In genomic region chr6:154408906-154409500, GRCh38 we compare ENCODE assay signal across 10 cellular contexts. TPM values are rescaled to one million over a fixed set of nuclear protein-coding genes. Genes with fewer than 3 reads are reported as not detected.
DNase-seq lines count a peak whose midpoint lies in the region; ATAC-seq, FAIRE-seq and TF ChIP-seq lines count a peak whose summit lies in the region.
"Had no signal": no experiment of that assay in that cellular context is flagged by ENCODE, and none has a peak within 500 bp of the region (broad histone marks: within the 10 kb centered on the region; RNA-seq: fewer than 3 reads in every experiment).

No MANE protein-coding gene starts in this region.

- H3K4me2 ChIP-seq in GM12878 (ENCODE audit: control insufficient read depth, insufficient read depth): no peak overlapping the region

- peak; percentile 53; the same call in 2 of the 3 replicates for ATAC-seq in GM12878

- peak; percentile 25; the same call in 1 of the 2 replicates for TF ChIP-seq RAD21 in GM12878 (IDR thresholded peaks at IDR 0.05; ENCODE audit: insufficient read depth, low read depth, low read length)

- H3K27me3 ChIP-seq in HL-60 (ENCODE audit: insufficient read depth, poor library complexity, severe bottlenecking) (no peaks in the 10 kb centered on the region), GM12878 (replicated peaks in 1 of 2; ENCODE audit: control insufficient read depth in 2 of 2, insufficient read depth in 2 of 2, low read length in 1 of 2) (no peaks in the 10 kb centered on the region; a peak in 1 of 4 replicates)

- TF ChIP-seq CTCF in HL-60 (IDR thresholded peaks at IDR 0.05; ENCODE audit: insufficient read depth, low read length): peak; percentile 45
- peak in 2 of 3 experiments; percentile 9 to 21; a peak in 2 of 6 replicates for TF ChIP-seq CTCF in GM12878 (IDR thresholded peaks at IDR 0.05 in 2 of 3, conservative IDR thresholded peaks at IDR 0.05 in 1 of 3; ENCODE audit: control insufficient read depth in 2 of 3, extremely low read depth in 1 of 3, insufficient read depth in 1 of 3, low read depth in 3 of 3, low read length in 3 of 3)

- H3K9me3 ChIP-seq in GM12878 (replicated peaks; ENCODE audit: control insufficient read depth, insufficient read depth, low read length): no peaks in the 10 kb centered on the region

- TF ChIP-seq EP300 in GM12878 (IDR thresholded peaks at IDR 0.05; ENCODE audit: borderline replicate concordance in 1 of 2, control insufficient read depth in 1 of 2, low read depth in 2 of 2, low read length in 2 of 2): no peak

- peak; percentile 44 for DNase-seq in ACHN
- peak in 1 of 2 experiments; percentile 58 for DNase-seq in HL-60 (ENCODE audit: low read depth in 1 of 2, low spot score in 1 of 2)
- no peak for DNase-seq in GM12878 (ENCODE audit: low read depth, low spot score)
- DNase-seq in kidney tubule cell (ENCODE audit: low spot score): peak; percentile 37
- DNase-seq in COR-L47 (lab: John Stamatoyannopoulos, UW): no peak
- no peak for DNase-seq in activated CD4-positive, alpha-beta T cell treated with anti-CD3 and anti-CD28 coated beads for 1 hour
- DNase-seq in DMS153 (lab: John Stamatoyannopoulos, UW): no peak
- DNase-seq in NCI-H774 (lab: John Stamatoyannopoulos, UW): no peak
- DNase-seq: amniotic stem cell; stimulated activated naive B cell treated with anti-CD40 and anti-IgM and Interleukin-4, amounts not matched to agents 10 μg/mL and 1 μg/mL and 100 μg/mL, for 72 hours had no signal

- RAD21 ChIA-PET in GM12878 (lab: Charles Lee; ENCODE audit: unreplicated experiment): no interaction called here

- no peaks in the 10 kb centered on the region for H3K4me1 ChIP-seq in GM12878 (ENCODE audit: control insufficient read depth, insufficient read depth, low read length)

- H3K27ac ChIP-seq in HL-60 (replicated peaks): no peak overlapping the region
- no peak overlapping the region for H3K27ac ChIP-seq in GM12878 (ENCODE audit: control insufficient read depth, insufficient read depth)

- H3K9ac ChIP-seq in GM12878 (ENCODE audit: control insufficient read depth, insufficient read depth, low read length): no peak overlapping the region

- no TSS peak for BruUV-seq in GM12878 (replicated peaks; lab: Mats Ljungman, UMichigan)

- SMC1A ChIA-PET in GM12878 (lab: Charles Lee; ENCODE audit: uncharacterized antibody, unreplicated experiment): interaction anchor here (0.7 kb wide), 1 partner anchor 265 kb away, joined by 3 read pairs; no protein-coding TSS in a partner anchor

- 21% methylated on average over 4 of the region's 4 CpGs for WGBS in GM12878 (ENCODE audit: insufficient coverage, insufficient replicate concordance, low lambda C conversion rate, missing lambda C conversion rate)

- FAIRE-seq in GM12878 (lab: Jason Lieb, UNC): no peak

- H3K36me3 ChIP-seq in GM12878 (ENCODE audit: control insufficient read depth in 2 of 2, insufficient read depth in 2 of 2, low read length in 1 of 2): no peaks in the 10 kb centered on the region

- in situ Hi-C loops in ACHN (cut with HindIII; ENCODE audit: low pct_ligation_motif_present, low pct_unique_long_range_greater_than_20kb, low sequenced_read_pairs) (no loop called here), GM12878 (cut with MboI) (no loop called here)

- no peak overlapping the region for H2AFZ ChIP-seq in GM12878 (ENCODE audit: control insufficient read depth, low read depth, low read length)

- no peak overlapping the region for H3K4me3 ChIP-seq in HL-60 (replicated peaks; ENCODE audit: insufficient read depth, low read length)
- no peak overlapping the region for H3K4me3 ChIP-seq in GM12878

- CTCF ChIA-PET in GM12878 (lab: Yijun Ruan, JAX): no interaction called here

- no peak for TF ChIP-seq POLR2A in GM12878 (IDR thresholded peaks at IDR 0.05; ENCODE audit: low read depth, low read length)

- no peaks in the 10 kb centered on the region for H4K20me1 ChIP-seq in GM12878 (ENCODE audit: control insufficient read depth, insufficient read depth)

- POLR2A ChIA-PET in GM12878 (lab: Charles Lee): no interaction called here

- no peaks in the 10 kb centered on the region for H3K79me2 ChIP-seq in GM12878 (ENCODE audit: control insufficient read depth, insufficient read depth, low read length)

- intact Hi-C loops in GM12878 (cut with micrococcal nuclease; ENCODE audit: unreplicated experiment): no loop called here

TF ChIP-seq in GM12878, 131 proteins besides CTCF, POLR2A, EP300 and RAD21:
- TF ChIP-seq NFXL1 (IDR thresholded peaks at IDR 0.05; ENCODE audit: borderline replicate concordance) (no peak), SUZ12 (IDR thresholded peaks at IDR 0.05; ENCODE audit: unreplicated experiment) (no peak), BMI1 (IDR thresholded peaks at IDR 0.05; ENCODE audit: borderline replicate concordance) (no peak), IRF5 (IDR thresholded peaks at IDR 0.05; ENCODE audit: borderline replicate concordance) (no peak), MLLT1 (IDR thresholded peaks at IDR 0.05) (no peak), BCL11A (IDR thresholded peaks at IDR 0.05; ENCODE audit: low read depth, low read length) (no peak), MYC (IDR thresholded peaks at IDR 0.05; ENCODE audit: insufficient read depth, insufficient read length, insufficient replicate concordance, low read length, severe bottlenecking) (no peak), PAX5 (IDR thresholded peaks at IDR 0.05; ENCODE audit: borderline replicate concordance, low read depth, low read length) (no peak), SUPT20H (IDR thresholded peaks at IDR 0.05; ENCODE audit: borderline replicate concordance, control insufficient read depth, low read depth, low read length) (no peak), NFIC (IDR thresholded peaks at IDR 0.05; ENCODE audit: low read depth, low read length) (no peak), CHD4 (IDR thresholded peaks at IDR 0.05) (no peak), RAD51 (IDR thresholded peaks at IDR 0.05) (no peak), BCL3 (IDR thresholded peaks at IDR 0.05; ENCODE audit: borderline replicate concordance, insufficient read depth, low read depth, low read length, poor library complexity, severe bottlenecking) (no peak), CBX3 (IDR thresholded peaks at IDR 0.05; ENCODE audit: borderline replicate concordance, low read depth) (no peak), SIX5 (IDR thresholded peaks at IDR 0.05; ENCODE audit: low read depth, low read length, severe bottlenecking) (no peak), SIN3A (IDR thresholded peaks at IDR 0.05; ENCODE audit: low read depth, low read length) (no peak), CREB1 (IDR thresholded peaks at IDR 0.05; ENCODE audit: low read depth) (no peak)
TF ChIP-seq in GM12878: peak in this region for 0.

RNA-seq across cellular contexts. Expression of gene IPCEF1, which starts 52.4 kb away (rescaled TPM):
- total RNA-seq in GM12878 (2013; cell fraction: nucleolus; rRNA removed): 37.2 and 45.4 TPM in 2 replicates
- total RNA-seq in GM12878 (2014; rRNA removed) (6.4 and 7.2 TPM in 2 replicates), GM12878 (2014; rRNA removed; fragmentation: Illumina TruSeq; extraction: Trizol) (6.6 and 7.1 TPM in 2 replicates), GM12878 (2021) (4.9 and 6.8 TPM in 2 replicates)
- polyA plus RNA-seq in GM12878 (2011; ENCODE audit: low read depth): 2.9 TPM
- polyA plus RNA-seq in GM12878 (2011; rRNA removed) (137 and 214 TPM in 2 replicates), GM12878 (2014; fragmentation: Illumina TruSeq; extraction: Trizol) (4.4 and 6.9 TPM in 2 replicates), GM12878 (2014; fragmentation: Nextera tagmentation; extraction: Ambion mirVana) (1 to 10 TPM; 1.3 to 2.7 TPM), GM12878 (2014; rRNA removed) (3.2 and 3.9 TPM in 2 replicates), GM12878 (2016; fragmentation: Nextera tagmentation; extraction: Ambion mirVana) (1 to 10 TPM; 1.4 to 2.1 TPM)
- polyA plus RNA-seq in GM12878 (2011; cell fraction: cytosol; rRNA removed): 69.1 and 79.9 TPM in 2 replicates
- polyA plus RNA-seq in GM12878 (2011; cell fraction: nucleus; rRNA removed): 75.6 and 84.1 TPM in 2 replicates
- polyA plus RNA-seq in GM12878 (2012): 2.5 and 8.6 TPM in 2 replicates
- 301 and 346 TPM in 2 replicates for polyA minus RNA-seq in GM12878 (2011; rRNA and poly(A)+ RNA removed)
- 106 and 127 TPM in 2 replicates for polyA minus RNA-seq in GM12878 (2011; cell fraction: cytosol; rRNA and poly(A)+ RNA removed)
- polyA minus RNA-seq in GM12878 (2011; cell fraction: nucleus; rRNA and poly(A)+ RNA removed): 128 and 135 TPM in 2 replicates

Comparison
In these comparisons a context has a peak if more than half of its experiments do, and no peak if none do; other contexts are left out.
1. DNase-seq: peak in ACHN (single experiment) and kidney tubule cell (single experiment); none in GM12878 (single experiment), COR-L47 (single experiment), activated CD4-positive, alpha-beta T cell treated with anti-CD3 and anti-CD28 coated beads for 1 hour (single experiment), DMS153 (single experiment) and NCI-H774 (single experiment).